In genomic region chr2:71555798-71556454, GRCh38 we compare ENCODE assay signal across 11 cellular contexts.
"Had no signal": no experiment of that assay in that cellular context is flagged by ENCODE, and none has a peak within 500 bp of the region (broad histone marks: within the 10 kb centered on the region; RNA-seq: fewer than 3 reads in every experiment).

No MANE protein-coding gene starts in this region.

- H3K36me3 ChIP-seq: tibial nerve, vagina had no signal

- H3K27me3 ChIP-seq: dorsolateral prefrontal cortex, esophagus muscularis mucosa, vagina had no signal

- H3K27me3 Mint-ChIP-seq: activated naive CD4-positive, alpha-beta T cell treated with anti-CD3 and anti-CD28 coated beads, Interleukin-2, amount 50 U/mL, for 24 hours had no signal

- H3K4me1 ChIP-seq: esophagus muscularis mucosa, tibial nerve had no signal

- H3K36me3 Mint-ChIP-seq: activated naive CD4-positive, alpha-beta T cell treated with anti-CD3 and anti-CD28 coated beads, Interleukin-2, amount 50 U/mL, for 24 hours had no signal

- H3K4me3 Mint-ChIP-seq: activated naive CD4-positive, alpha-beta T cell treated with anti-CD3 and anti-CD28 coated beads, Interleukin-2, amount 50 U/mL, for 24 hours; T-helper 2 cell treated with Interferon-gamma antibody and Interleukin-4, amounts not matched to agents 5 μg/mL and 100 μg/mL, for 36 hours had no signal

- H3K9me3 Mint-ChIP-seq: activated naive CD4-positive, alpha-beta T cell treated with anti-CD3 and anti-CD28 coated beads, Interleukin-2, amount 50 U/mL, for 24 hours; T-helper 2 cell treated with Interferon-gamma antibody and Interleukin-4, amounts not matched to agents 5 μg/mL and 100 μg/mL, for 36 hours had no signal

- DNase-seq: activated CD4-positive, alpha-beta T cell treated with anti-CD3 and anti-CD28 coated beads, Interleukin-2, amount 50 U/mL, for 4 hours; activated T-cell treated with anti-CD3 and anti-CD28 coated beads, Interleukin-2, amount 50 U/mL, for 1 hour; amniotic stem cell; left ventricle myocardium inferior had no signal

- H3K27ac Mint-ChIP-seq: activated naive CD4-positive, alpha-beta T cell treated with anti-CD3 and anti-CD28 coated beads, Interleukin-2, amount 50 U/mL, for 24 hours; T-helper 2 cell treated with Interferon-gamma antibody and Interleukin-4, amounts not matched to agents 5 μg/mL and 100 μg/mL, for 36 hours had no signal

- H3K9me3 ChIP-seq: esophagus muscularis mucosa, left ventricle myocardium inferior, tibial nerve, vagina had no signal

- H3K27ac ChIP-seq: dorsolateral prefrontal cortex, esophagus muscularis mucosa, left ventricle myocardium inferior, tibial nerve, vagina had no signal

- H3K4me1 Mint-ChIP-seq: activated naive CD4-positive, alpha-beta T cell treated with anti-CD3 and anti-CD28 coated beads, Interleukin-2, amount 50 U/mL, for 24 hours had no signal

- ATAC-seq: activated CD4-positive, CD25-positive, alpha-beta regulatory T cell treated with anti-CD3 and anti-CD28 coated beads, Interleukin-2, amount 50 U/mL, for 24 hours had no signal

- H3K4me3 ChIP-seq: dorsolateral prefrontal cortex, esophagus muscularis mucosa, left ventricle myocardium inferior, tibial nerve, vagina had no signal
